Comparison of ENCODE assay signal across 14 cellular contexts in the genomic region with DNA sequence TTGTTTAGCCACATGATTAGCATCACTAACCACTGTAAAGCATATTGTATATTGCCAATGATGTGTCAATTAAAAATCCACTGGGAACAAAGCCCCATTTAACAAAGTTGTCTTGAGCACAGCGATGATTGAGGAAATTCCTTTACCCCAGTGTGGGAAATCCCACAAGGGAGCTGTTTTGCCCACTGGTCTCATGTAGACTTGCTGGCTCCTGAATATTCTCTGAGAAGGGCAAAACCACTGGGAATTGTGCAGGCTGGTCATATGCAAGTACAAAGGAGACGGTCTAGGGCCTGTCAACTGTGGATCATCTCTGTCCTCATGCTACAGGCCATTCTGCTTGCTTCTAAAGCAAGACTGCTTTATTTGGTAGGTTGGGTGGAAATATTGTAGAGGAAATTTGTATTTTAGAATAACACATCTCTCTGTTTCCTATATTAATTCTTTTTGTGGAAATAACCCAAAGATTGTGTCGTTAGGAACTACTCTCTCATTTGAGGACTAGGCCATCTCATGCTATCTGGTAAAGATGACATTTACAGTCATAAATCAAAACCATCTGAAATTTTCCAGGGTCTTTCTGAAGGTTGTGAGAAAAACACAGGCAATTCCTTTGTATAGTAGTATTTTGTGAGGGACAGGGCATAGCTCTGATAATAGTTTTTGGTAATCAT.
DNase-seq lines count a peak whose midpoint lies in the region; ATAC-seq and TF ChIP-seq lines count a peak whose summit lies in the region.
"Had no signal": no experiment of that assay in that cellular context is flagged by ENCODE, and none has a peak within 500 bp of the region (broad histone marks: within the 10 kb centered on the region; RNA-seq: fewer than 3 reads in every experiment).

No MANE protein-coding gene starts in this region.

- peaks cover 58 to 82% (median 67%) of the 10 kb centered on the region in 4 donors for H3K4me1 Mint-ChIP-seq in CD4-positive, alpha-beta memory T cell
- H3K4me1 Mint-ChIP-seq in activated T-helper 17 cell treated with anti-CD3 and anti-CD28 coated beads, Interleukin-2, amount 50 U/mL, for 72 hours, result peaks cover 32% of the 10 kb centered on the region
- H3K4me1 Mint-ChIP-seq in memory B cell, result peaks cover 19% of the 10 kb centered on the region

- no peak overlapping the region for H3K4me3 ChIP-seq in CD4-positive, alpha-beta memory T cell (ENCODE audit: low read length in 2 of 2)
- H3K4me3 ChIP-seq in tibial artery, result no peak overlapping the region
- H3K4me3 ChIP-seq: colonic mucosa, left lung had no signal

- H3K27ac ChIP-seq in CD4-positive, alpha-beta memory T cell (ENCODE audit: low read depth, low read length), result no peak overlapping the region
- H3K27ac ChIP-seq in tibial artery, result no peak overlapping the region
- H3K27ac ChIP-seq: colonic mucosa, left lung had no signal

- peak overlapping the region in 6 of 7 donors; percentile 56 to 82 (median 63) for H3K27ac Mint-ChIP-seq in CD4-positive, alpha-beta memory T cell
- peak overlapping the region; percentile 87 for H3K27ac Mint-ChIP-seq in activated T-helper 17 cell treated with anti-CD3 and anti-CD28 coated beads, Interleukin-2, amount 50 U/mL, for 72 hours
- peak overlapping the region; percentile 33 for H3K27ac Mint-ChIP-seq in memory B cell
- H3K27ac Mint-ChIP-seq: activated naive CD4-positive, alpha-beta T cell treated with anti-CD3 and anti-CD28 coated beads, Interleukin-2, amount 10 ng/mL, durations not matched to agents 7 days and 5 days; nephron progenitor cell had no signal

- H3K27me3 Mint-ChIP-seq in CD4-positive, alpha-beta memory T cell, result no peaks in the 10 kb centered on the region
- H3K27me3 Mint-ChIP-seq in activated T-helper 17 cell treated with anti-CD3 and anti-CD28 coated beads, Interleukin-2, amount 50 U/mL, for 72 hours, result no peaks in the 10 kb centered on the region
- H3K27me3 Mint-ChIP-seq in memory B cell, result no peaks in the 10 kb centered on the region
- H3K27me3 Mint-ChIP-seq: activated naive CD4-positive, alpha-beta T cell treated with anti-CD3 and anti-CD28 coated beads, Interleukin-2, amount 10 ng/mL, durations not matched to agents 7 days and 5 days had no signal

- CTCF ChIA-PET in CD4-positive, alpha-beta memory T cell (lab: Charles Lee; ENCODE audit: partially characterized antibody), result interaction anchor here (1.2 to 1.4 kb wide), 3 partner anchors 12 to 64 kb away, joined by 3 to 5 read pairs (median 4); no protein-coding TSS in a partner anchor

- H3K4me1 ChIP-seq in CD4-positive, alpha-beta memory T cell (ENCODE audit: insufficient read depth, low read length), result peaks cover 69% of the 10 kb centered on the region
- peaks cover 0 to 12% (median 9%) of the 10 kb centered on the region in 4 donors for H3K4me1 ChIP-seq in tibial artery
- H3K4me1 ChIP-seq: colonic mucosa had no signal

- no peak for DNase-seq in CD4-positive, alpha-beta memory T cell
- no peak for DNase-seq in memory B cell (ENCODE audit: low spot score in 2 of 2)
- no peak for DNase-seq in GF-D8 (lab: John Stamatoyannopoulos, UW)
- no peak for DNase-seq in NCI-H1105 (lab: John Stamatoyannopoulos, UW)
- no peak for DNase-seq in tibial artery
- DNase-seq: activated naive CD4-positive, alpha-beta T cell treated with anti-CD3 and anti-CD28 coated beads, Interleukin-2, amount 10 ng/mL, durations not matched to agents 7 days and 5 days; colonic mucosa; left lung; NCI-H510A treated with DMSO at 0.1 percent for 48 hours; nephron progenitor cell; PC-3 had no signal

- no peaks in the 10 kb centered on the region for H3K36me3 ChIP-seq in CD4-positive, alpha-beta memory T cell (ENCODE audit: insufficient read depth, low read length)
- no peaks in the 10 kb centered on the region for H3K36me3 ChIP-seq in tibial artery
- H3K36me3 ChIP-seq: colonic mucosa, left lung had no signal

- H3K9me3 ChIP-seq in CD4-positive, alpha-beta memory T cell (ENCODE audit: control insufficient read depth in 1 of 2, low read length in 2 of 2), result no peaks in the 10 kb centered on the region
- H3K9me3 ChIP-seq in tibial artery, result no peaks in the 10 kb centered on the region
- H3K9me3 ChIP-seq: colonic mucosa, left lung had no signal

- no peaks in the 10 kb centered on the region for H3K27me3 ChIP-seq in CD4-positive, alpha-beta memory T cell (ENCODE audit: insufficient read depth, low read length)
- H3K27me3 ChIP-seq in tibial artery, result no peaks in the 10 kb centered on the region
- H3K27me3 ChIP-seq: colonic mucosa, left lung had no signal

- POLR2A ChIA-PET in CD4-positive, alpha-beta memory T cell (lab: Charles Lee; ENCODE audit: partially characterized antibody), result interaction anchor here (0.7 to 2.5 kb wide), 6 partner anchors 12 to 285 kb away, joined by 3 to 13 read pairs (median 4); no protein-coding TSS in a partner anchor

- intact Hi-C loops in CD4-positive, alpha-beta memory T cell (cut with micrococcal nuclease), result loop anchor here (1.0 to 2.0 kb wide), 2 partner anchors 8 to 16 kb away; no protein-coding TSS in a partner anchor
- intact Hi-C loops in tibial artery (cut with DNase I; ENCODE audit: low total_unique reads), result no loop called here

- H3K9me3 Mint-ChIP-seq in CD4-positive, alpha-beta memory T cell, result no peaks in the 10 kb centered on the region
- H3K9me3 Mint-ChIP-seq in activated T-helper 17 cell treated with anti-CD3 and anti-CD28 coated beads, Interleukin-2, amount 50 U/mL, for 72 hours, result no peaks in the 10 kb centered on the region
- H3K9me3 Mint-ChIP-seq in memory B cell, result no peaks in the 10 kb centered on the region
- H3K9me3 Mint-ChIP-seq: activated naive CD4-positive, alpha-beta T cell treated with anti-CD3 and anti-CD28 coated beads, Interleukin-2, amount 10 ng/mL, durations not matched to agents 7 days and 5 days; nephron progenitor cell had no signal

- no peak for TF ChIP-seq CTCF in tibial artery (IDR thresholded peaks at IDR 0.05)

- H3K36me3 Mint-ChIP-seq in CD4-positive, alpha-beta memory T cell, result peaks cover 6 to 22% of the 10 kb centered on the region in 2 donors
- H3K36me3 Mint-ChIP-seq in activated T-helper 17 cell treated with anti-CD3 and anti-CD28 coated beads, Interleukin-2, amount 50 U/mL, for 72 hours (ENCODE audit: low read depth), result no peaks in the 10 kb centered on the region
- peaks cover 2% of the 10 kb centered on the region for H3K36me3 Mint-ChIP-seq in memory B cell

- ATAC-seq in GM18870 (IDR thresholded peaks at IDR 0.05; ENCODE audit: unreplicated experiment) (peak; percentile 28), memory B cell (ENCODE audit: low read depth) (no peak), HG02571 (IDR thresholded peaks at IDR 0.05; ENCODE audit: unreplicated experiment) (no peak)
- peak; percentile 68 for ATAC-seq in activated T-helper 17 cell treated with anti-CD3 and anti-CD28 coated beads, Interleukin-2, amount 50 U/mL, for 72 hours (replicated peaks)
- ATAC-seq: PC-3 had no signal

- H3K4me3 Mint-ChIP-seq in CD4-positive, alpha-beta memory T cell, result peak overlapping the region in 7 of 8 donors; percentile 19 to 75 (median 52)
- H3K4me3 Mint-ChIP-seq in activated T-helper 17 cell treated with anti-CD3 and anti-CD28 coated beads, Interleukin-2, amount 50 U/mL, for 72 hours, result peak overlapping the region; percentile 73
- H3K4me3 Mint-ChIP-seq in memory B cell, result no peak overlapping the region
- H3K4me3 Mint-ChIP-seq: activated naive CD4-positive, alpha-beta T cell treated with anti-CD3 and anti-CD28 coated beads, Interleukin-2, amount 10 ng/mL, durations not matched to agents 7 days and 5 days; nephron progenitor cell had no signal

Comparison
In these comparisons a context has a peak if more than half of its experiments do, and no peak if none do; other contexts are left out.
1. H3K27ac Mint-ChIP-seq: peak in every context shown above with its lines; median percentile 87 in activated T-helper 17 cell treated with anti-CD3 and anti-CD28 coated beads, Interleukin-2, amount 50 U/mL, for 72 hours; 63 in CD4-positive, alpha-beta memory T cell; 33 in memory B cell.
2. ATAC-seq: peak in GM18870 (single experiment) and activated T-helper 17 cell treated with anti-CD3 and anti-CD28 coated beads, Interleukin-2, amount 50 U/mL, for 72 hours (single experiment); none in memory B cell (single experiment) and HG02571 (single experiment).